19 cellular contexts compared by ENCODE assay signal in the genomic region with DNA sequence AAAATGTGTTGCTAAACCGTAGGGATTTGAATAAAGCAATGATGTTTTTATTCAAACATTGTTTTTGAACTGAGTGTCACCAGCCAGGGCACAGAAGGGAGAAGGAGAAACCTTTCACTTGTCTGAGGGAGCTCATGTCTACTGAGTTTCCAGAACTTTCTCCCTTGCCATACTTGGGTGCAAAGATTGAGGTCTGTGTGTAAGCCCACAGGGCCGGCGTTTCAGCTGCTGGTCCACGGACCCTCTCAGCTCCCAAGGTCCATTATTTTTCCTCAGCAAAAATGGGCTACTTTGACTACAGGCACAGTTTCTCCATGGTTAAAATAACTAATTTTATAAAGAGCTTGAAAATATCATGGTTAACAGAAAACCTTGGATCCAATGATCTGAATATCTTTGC.
"Had no signal": no experiment of that assay in that cellular context is flagged by ENCODE, and none has a peak within 500 bp of the region (broad histone marks: within the 10 kb centered on the region; RNA-seq: fewer than 3 reads in every experiment).

No MANE protein-coding gene starts in this region.

- H3K4me2 ChIP-seq: SK-N-SH had no signal

- FAIRE-seq: RCC 7860 had no signal

- DNase-seq: Karpas-422, KG1, MM.1S, NCI-H1092 treated with DMSO at 0.1 percent for 48 hours, NCI-H1436, NCI-H187, NCI-H2029, NCI-H2081 treated with DMSO at 0.1 percent for 48 hours, NCI-H2171, NCI-H226, NCI-H446, NCI-H510A, NCI-H524 treated with DMSO at 0.1 percent for 48 hours, NCI-H69, NCI-H774, RPMI8226, SHP77, SK-N-SH had no signal

- H3K9ac ChIP-seq: SK-N-SH had no signal

- H3K9me3 ChIP-seq: SK-N-SH had no signal
